Comparison of ENCODE assay signal across 2 cellular contexts in genomic region chr10:11093733-11094132, GRCh38.
TF ChIP-seq lines count a peak whose summit lies in the region.

No MANE protein-coding gene starts in this region.

TF ChIP-seq in GM23338, 12 proteins besides CTCF, POLR2A, EP300 and RAD21 (continued from another document):
- TF ChIP-seq, protein P1, sequence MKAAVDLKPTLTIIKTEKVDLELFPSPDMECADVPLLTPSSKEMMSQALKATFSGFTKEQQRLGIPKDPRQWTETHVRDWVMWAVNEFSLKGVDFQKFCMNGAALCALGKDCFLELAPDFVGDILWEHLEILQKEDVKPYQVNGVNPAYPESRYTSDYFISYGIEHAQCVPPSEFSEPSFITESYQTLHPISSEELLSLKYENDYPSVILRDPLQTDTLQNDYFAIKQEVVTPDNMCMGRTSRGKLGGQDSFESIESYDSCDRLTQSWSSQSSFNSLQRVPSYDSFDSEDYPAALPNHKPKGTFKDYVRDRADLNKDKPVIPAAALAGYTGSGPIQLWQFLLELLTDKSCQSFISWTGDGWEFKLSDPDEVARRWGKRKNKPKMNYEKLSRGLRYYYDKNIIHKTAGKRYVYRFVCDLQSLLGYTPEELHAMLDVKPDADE (IDR thresholded peaks at IDR 0.05), result no peak
- no peak for TF ChIP-seq POLR2AphosphoS5 (IDR thresholded peaks at IDR 0.05; ENCODE audit: low read depth)
- no peak for TF ChIP-seq ZNF331 (CRISPR knock-in tag; IDR thresholded peaks at IDR 0.05; ENCODE audit: low read depth)
- TF ChIP-seq EZH2 (IDR thresholded peaks at IDR 0.05; ENCODE audit: low read depth, unreplicated experiment), result no peak
- no peak for TF ChIP-seq EZH2phosphoT487 (IDR thresholded peaks at IDR 0.05; ENCODE audit: unreplicated experiment)
- TF ChIP-seq, protein P2, sequence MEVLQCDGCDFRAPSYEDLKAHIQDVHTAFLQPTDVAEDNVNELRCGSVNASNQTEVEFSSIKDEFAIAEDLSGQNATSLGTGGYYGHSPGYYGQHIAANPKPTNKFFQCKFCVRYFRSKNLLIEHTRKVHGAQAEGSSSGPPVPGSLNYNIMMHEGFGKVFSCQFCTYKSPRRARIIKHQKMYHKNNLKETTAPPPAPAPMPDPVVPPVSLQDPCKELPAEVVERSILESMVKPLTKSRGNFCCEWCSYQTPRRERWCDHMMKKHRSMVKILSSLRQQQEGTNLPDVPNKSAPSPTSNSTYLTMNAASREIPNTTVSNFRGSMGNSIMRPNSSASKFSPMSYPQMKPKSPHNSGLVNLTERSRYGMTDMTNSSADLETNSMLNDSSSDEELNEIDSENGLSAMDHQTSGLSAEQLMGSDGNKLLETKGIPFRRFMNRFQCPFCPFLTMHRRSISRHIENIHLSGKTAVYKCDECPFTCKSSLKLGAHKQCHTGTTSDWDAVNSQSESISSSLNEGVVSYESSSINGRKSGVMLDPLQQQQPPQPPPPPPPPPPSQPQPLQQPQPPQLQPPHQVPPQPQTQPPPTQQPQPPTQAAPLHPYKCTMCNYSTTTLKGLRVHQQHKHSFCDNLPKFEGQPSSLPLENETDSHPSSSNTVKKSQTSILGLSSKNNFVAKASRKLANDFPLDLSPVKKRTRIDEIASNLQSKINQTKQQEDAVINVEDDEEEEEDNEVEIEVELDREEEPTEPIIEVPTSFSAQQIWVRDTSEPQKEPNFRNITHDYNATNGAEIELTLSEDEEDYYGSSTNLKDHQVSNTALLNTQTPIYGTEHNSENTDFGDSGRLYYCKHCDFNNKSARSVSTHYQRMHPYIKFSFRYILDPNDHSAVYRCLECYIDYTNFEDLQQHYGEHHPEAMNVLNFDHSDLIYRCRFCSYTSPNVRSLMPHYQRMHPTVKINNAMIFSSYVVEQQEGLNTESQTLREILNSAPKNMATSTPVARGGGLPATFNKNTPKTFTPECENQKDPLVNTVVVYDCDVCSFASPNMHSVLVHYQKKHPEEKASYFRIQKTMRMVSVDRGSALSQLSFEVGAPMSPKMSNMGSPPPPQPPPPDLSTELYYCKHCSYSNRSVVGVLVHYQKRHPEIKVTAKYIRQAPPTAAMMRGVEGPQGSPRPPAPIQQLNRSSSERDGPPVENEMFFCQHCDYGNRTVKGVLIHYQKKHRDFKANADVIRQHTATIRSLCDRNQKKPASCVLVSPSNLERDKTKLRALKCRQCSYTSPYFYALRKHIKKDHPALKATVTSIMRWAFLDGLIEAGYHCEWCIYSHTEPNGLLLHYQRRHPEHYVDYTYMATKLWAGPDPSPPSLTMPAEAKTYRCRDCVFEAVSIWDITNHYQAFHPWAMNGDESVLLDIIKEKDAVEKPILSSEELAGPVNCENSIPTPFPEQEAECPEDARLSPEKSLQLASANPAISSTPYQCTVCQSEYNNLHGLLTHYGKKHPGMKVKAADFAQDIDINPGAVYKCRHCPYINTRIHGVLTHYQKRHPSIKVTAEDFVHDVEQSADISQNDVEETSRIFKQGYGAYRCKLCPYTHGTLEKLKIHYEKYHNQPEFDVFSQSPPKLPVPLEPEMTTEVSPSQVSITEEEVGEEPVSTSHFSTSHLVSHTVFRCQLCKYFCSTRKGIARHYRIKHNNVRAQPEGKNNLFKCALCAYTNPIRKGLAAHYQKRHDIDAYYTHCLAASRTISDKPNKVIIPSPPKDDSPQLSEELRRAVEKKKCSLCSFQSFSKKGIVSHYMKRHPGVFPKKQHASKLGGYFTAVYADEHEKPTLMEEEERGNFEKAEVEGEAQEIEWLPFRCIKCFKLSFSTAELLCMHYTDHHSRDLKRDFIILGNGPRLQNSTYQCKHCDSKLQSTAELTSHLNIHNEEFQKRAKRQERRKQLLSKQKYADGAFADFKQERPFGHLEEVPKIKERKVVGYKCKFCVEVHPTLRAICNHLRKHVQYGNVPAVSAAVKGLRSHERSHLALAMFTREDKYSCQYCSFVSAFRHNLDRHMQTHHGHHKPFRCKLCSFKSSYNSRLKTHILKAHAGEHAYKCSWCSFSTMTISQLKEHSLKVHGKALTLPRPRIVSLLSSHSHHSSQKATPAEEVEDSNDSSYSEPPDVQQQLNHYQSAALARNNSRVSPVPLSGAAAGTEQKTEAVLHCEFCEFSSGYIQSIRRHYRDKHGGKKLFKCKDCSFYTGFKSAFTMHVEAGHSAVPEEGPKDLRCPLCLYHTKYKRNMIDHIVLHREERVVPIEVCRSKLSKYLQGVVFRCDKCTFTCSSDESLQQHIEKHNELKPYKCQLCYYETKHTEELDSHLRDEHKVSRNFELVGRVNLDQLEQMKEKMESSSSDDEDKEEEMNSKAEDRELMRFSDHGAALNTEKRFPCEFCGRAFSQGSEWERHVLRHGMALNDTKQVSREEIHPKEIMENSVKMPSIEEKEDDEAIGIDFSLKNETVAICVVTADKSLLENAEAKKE (CRISPR knock-in tag; IDR thresholded peaks at IDR 0.05), result no peak
- TF ChIP-seq ZNF114 (CRISPR knock-in tag; IDR thresholded peaks at IDR 0.05), result no peak

TF ChIP-seq in WTC11, 78 proteins besides CTCF, POLR2A, EP300 and RAD21 (continued from another document):
- TF ChIP-seq ZNF512 (CRISPR knock-in tag; IDR thresholded peaks at IDR 0.05; ENCODE audit: borderline replicate concordance) (no peak), E2F4 (CRISPR knock-in tag; IDR thresholded peaks at IDR 0.05; ENCODE audit: borderline replicate concordance, low read depth) (no peak), ZBTB21 (CRISPR knock-in tag; IDR thresholded peaks at IDR 0.05; ENCODE audit: borderline replicate concordance) (no peak), KAT7 (CRISPR knock-in tag; IDR thresholded peaks at IDR 0.05; ENCODE audit: borderline replicate concordance) (no peak)
